Comparison of ENCODE assay signal across 7 cellular contexts in the genomic region with DNA sequence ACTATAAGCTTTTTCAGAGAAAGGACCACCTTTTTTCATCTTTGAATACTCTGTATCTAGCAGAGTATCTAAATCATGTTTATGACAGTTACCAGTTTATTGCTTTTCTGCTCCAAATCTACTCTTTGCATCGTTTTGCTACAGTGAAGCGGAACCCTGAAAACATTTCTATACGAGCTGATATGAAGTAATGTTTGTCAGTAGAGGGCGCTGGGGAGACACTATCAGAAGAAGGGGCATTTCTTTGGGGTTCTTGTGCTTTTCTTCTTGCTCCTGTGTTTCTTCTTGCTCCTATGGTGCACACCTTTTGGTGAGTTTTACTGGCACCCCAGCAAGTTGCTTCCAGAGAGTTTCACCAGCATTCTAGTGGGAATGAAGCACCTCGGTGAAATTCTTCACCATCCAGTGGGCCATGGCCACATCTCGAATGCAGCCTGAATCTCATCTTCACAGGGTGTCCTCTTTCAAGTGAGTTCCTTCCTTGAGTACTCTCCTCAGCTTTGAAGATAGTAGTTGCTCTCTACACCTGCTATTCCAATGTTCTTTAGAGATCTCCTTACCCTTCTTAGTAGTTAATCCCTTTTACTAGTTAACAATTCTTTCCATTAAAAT.
DNase-seq lines count a peak whose midpoint lies in the region; ATAC-seq, FAIRE-seq and TF ChIP-seq lines count a peak whose summit lies in the region.

No MANE protein-coding gene starts in this region.

- FAIRE-seq in urothelium cell line (lab: Jason Lieb, UNC): no peak

- H3K27me3 Mint-ChIP-seq in Calu3 (ENCODE audit: unreplicated experiment): peaks cover 47% of the 10 kb centered on the region

- ATAC-seq in foreskin keratinocyte (no peak), HG03469 (IDR thresholded peaks at IDR 0.05; ENCODE audit: unreplicated experiment) (no peak)

- no peaks in the 10 kb centered on the region for H3K4me1 ChIP-seq in foreskin keratinocyte

- no peaks in the 10 kb centered on the region for H3K27me3 ChIP-seq in foreskin keratinocyte

- no TSS peak for BruUV-seq in Calu3 (replicated peaks; lab: Mats Ljungman, UMichigan)

- TF ChIP-seq CTCF in Calu3 (IDR thresholded peaks at IDR 0.05; ENCODE audit: unreplicated experiment) (peak; percentile 58), foreskin keratinocyte (conservative IDR thresholded peaks at IDR 0.05) (peak; percentile 72)

- CTCF ChIA-PET in Calu3 (lab: Charles Lee): interaction anchor here (0.6 to 1.5 kb wide), 5 partner anchors 19 to 290 kb away, joined by 3 to 5 read pairs (median 4); no protein-coding TSS in a partner anchor

- no peak overlapping the region for H3K27ac Mint-ChIP-seq in Calu3 (ENCODE audit: unreplicated experiment)

- no peak overlapping the region for H3K4me3 Mint-ChIP-seq in Calu3 (ENCODE audit: low read depth, unreplicated experiment)

- H3K9me3 Mint-ChIP-seq in Calu3 (ENCODE audit: low read depth, unreplicated experiment): no peaks in the 10 kb centered on the region

- DNase-seq in Calu3 (peak; percentile 57), H4 (ENCODE audit: low spot score) (peak; percentile 36), SK-N-DZ (ENCODE audit: low spot score) (peak; percentile 24), foreskin keratinocyte (no peak), urothelium cell line (ENCODE audit: low spot score) (peak; percentile 14), NCI-H2081 treated with DMSO at 0.1 percent for 48 hours (lab: John Stamatoyannopoulos, UW) (no peak)

- H3K36me3 Mint-ChIP-seq in Calu3 (ENCODE audit: insufficient read depth, unreplicated experiment): no peaks in the 10 kb centered on the region

- H3K4me1 Mint-ChIP-seq in Calu3 (ENCODE audit: low read depth, unreplicated experiment): no peaks in the 10 kb centered on the region

- H3K27ac ChIP-seq in foreskin keratinocyte: no peak overlapping the region

- intact Hi-C loops in Calu3 (cut with micrococcal nuclease; ENCODE audit: unreplicated experiment): no loop called here

Comparison
In these comparisons a context has a peak if more than half of its experiments do, and no peak if none do; other contexts are left out.
1. DNase-seq: peak in Calu3 (single experiment), H4 (single experiment), SK-N-DZ (single experiment) and urothelium cell line (single experiment); none in foreskin keratinocyte (0 of 2) and NCI-H2081 treated with DMSO at 0.1 percent for 48 hours (single experiment).